In the genomic region with DNA sequence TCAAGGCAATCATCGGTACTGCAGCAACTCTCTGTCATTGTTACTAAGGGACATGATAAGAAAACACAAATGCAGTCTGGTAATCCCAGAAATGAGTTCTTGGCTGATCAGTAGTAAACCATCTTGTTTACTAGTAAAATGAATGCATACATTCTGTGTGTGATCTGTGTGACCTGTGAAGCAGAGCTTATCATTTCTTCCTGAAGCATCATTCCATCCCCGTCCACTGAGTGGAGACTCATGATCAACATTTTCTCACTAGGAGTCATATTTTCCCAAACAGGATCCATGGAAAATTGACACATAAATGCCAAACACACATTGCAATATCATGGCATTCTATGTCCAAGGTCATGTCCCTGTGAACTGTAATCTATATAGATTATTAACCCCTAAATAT, we compare ENCODE assay signal across 27 cellular contexts.
"Had no signal": no experiment of that assay in that cellular context is flagged by ENCODE, and none has a peak within 500 bp of the region (broad histone marks: within the 10 kb centered on the region; RNA-seq: fewer than 3 reads in every experiment).

No MANE protein-coding gene starts in this region.

- H3K4me1 Mint-ChIP-seq: activated T-helper 17 cell treated with anti-CD3 and anti-CD28 coated beads, Interleukin-2, amount 50 U/mL, for 72 hours; central memory CD8-positive, alpha-beta T cell; memory B cell had no signal

- ATAC-seq: activated T-helper 17 cell treated with anti-CD3 and anti-CD28 coated beads, Interleukin-2, amount 50 U/mL, for 72 hours; effector memory CD8-positive, alpha-beta T cell; gastroesophageal sphincter; left ventricle myocardium superior; natural killer cell treated with Interleukin-12 subunit alpha and Interleukin-12 subunit beta and Interleukin-15 and Interleukin-18, amount 100 ng/mL, for 72 hours had no signal

- H3K27ac Mint-ChIP-seq: activated naive CD8-positive, alpha-beta T cell; activated T-cell treated with anti-CD3 and anti-CD28 coated beads, Interleukin-2, amount 50 U/mL, for 24 hours; activated T-helper 17 cell treated with anti-CD3 and anti-CD28 coated beads, Interleukin-2, amount 50 U/mL, for 72 hours; effector memory CD8-positive, alpha-beta T cell; memory B cell; natural killer cell treated with Interleukin-12 subunit alpha and Interleukin-12 subunit beta and Interleukin-15 and Interleukin-18, amount 100 ng/mL, for 72 hours had no signal

- H3K36me3 Mint-ChIP-seq: activated naive CD8-positive, alpha-beta T cell; memory B cell; natural killer cell treated with Interleukin-12 subunit alpha and Interleukin-12 subunit beta and Interleukin-15 and Interleukin-18, amount 100 ng/mL, for 72 hours had no signal

- H3K27me3 ChIP-seq: adrenal gland, ascending aorta, brain microvascular endothelial cell, colonic mucosa, esophagus muscularis mucosa, gastroesophageal sphincter, ovary, spleen, thyroid gland had no signal

- H3K36me3 ChIP-seq: adrenal gland, ascending aorta, brain microvascular endothelial cell, colonic mucosa, esophagus muscularis mucosa, gastroesophageal sphincter, ovary, prostate gland, spleen, thyroid gland, WERI-Rb-1 had no signal

- H3K4me3 Mint-ChIP-seq: activated naive CD8-positive, alpha-beta T cell; activated T-cell treated with anti-CD3 and anti-CD28 coated beads, Interleukin-2, amount 50 U/mL, for 24 hours; activated T-helper 17 cell treated with anti-CD3 and anti-CD28 coated beads, Interleukin-2, amount 50 U/mL, for 72 hours; central memory CD8-positive, alpha-beta T cell; effector memory CD8-positive, alpha-beta T cell; memory B cell; natural killer cell treated with Interleukin-12 subunit alpha and Interleukin-12 subunit beta and Interleukin-15 and Interleukin-18, amount 100 ng/mL, for 72 hours had no signal

- H3K27ac ChIP-seq: adrenal gland, ascending aorta, brain microvascular endothelial cell, colonic mucosa, dorsolateral prefrontal cortex, esophagus muscularis mucosa, gastroesophageal sphincter, ovary, prostate gland, spleen, thyroid gland, WERI-Rb-1 had no signal

- H3K9me3 Mint-ChIP-seq: activated T-cell treated with anti-CD3 and anti-CD28 coated beads, Interleukin-2, amount 50 U/mL, for 24 hours had no signal

- H3K4me1 ChIP-seq: adrenal gland, ascending aorta, colonic mucosa, esophagus muscularis mucosa, gastroesophageal sphincter, prostate gland, spleen, thyroid gland had no signal

- H3K27me3 Mint-ChIP-seq: activated naive CD8-positive, alpha-beta T cell; activated T-helper 17 cell treated with anti-CD3 and anti-CD28 coated beads, Interleukin-2, amount 50 U/mL, for 72 hours; central memory CD8-positive, alpha-beta T cell; effector memory CD8-positive, alpha-beta T cell; memory B cell; natural killer cell treated with Interleukin-12 subunit alpha and Interleukin-12 subunit beta and Interleukin-15 and Interleukin-18, amount 100 ng/mL, for 72 hours had no signal

- H3K9me3 ChIP-seq: adrenal gland, ascending aorta, colonic mucosa, esophagus muscularis mucosa, gastroesophageal sphincter, ovary, prostate gland, spleen, thyroid gland had no signal

- DNase-seq: activated CD8-positive, alpha-beta memory T cell treated with anti-CD3 and anti-CD28 coated beads, Interleukin-2, amount 50 U/mL, for 4 hours; activated naive CD4-positive, alpha-beta T cell; activated T-cell treated with anti-CD3 and anti-CD28 coated beads, Interleukin-2, amount 50 U/mL, for 24 hours; adrenal gland; brain microvascular endothelial cell; colonic mucosa; dorsolateral prefrontal cortex; effector memory CD8-positive, alpha-beta T cell; head of caudate nucleus; hypothalamus; left ventricle myocardium superior; ovary; spleen; stimulated activated CD4-positive, alpha-beta T cell treated with anti-CD3 and anti-CD28 coated beads, Interleukin-4, amount 100 ng/mL, for 1 hour; stimulated activated naive CD4-positive, alpha-beta T cell treated with Interleukin-2 at 50 U/mL for 16 hours; T-helper 2 cell; thyroid gland; WERI-Rb-1 had no signal

- H3K4me3 ChIP-seq: adrenal gland, ascending aorta, colonic mucosa, dorsolateral prefrontal cortex, esophagus muscularis mucosa, gastroesophageal sphincter, ovary, prostate gland, spleen, thyroid gland had no signal
